38 cellular contexts compared by ENCODE assay signal in genomic region chr2:152606965-152607364, GRCh38.
"Had no signal": no experiment of that assay in that cellular context is flagged by ENCODE, and none has a peak within 500 bp of the region (broad histone marks: within the 10 kb centered on the region; RNA-seq: fewer than 3 reads in every experiment).

No MANE protein-coding gene starts in this region.

- DNase-seq: activated B cell treated with CpG ODN at 0.5 μM for 24 hours; activated CD4-positive, alpha-beta memory T cell treated with anti-CD3 and anti-CD28 coated beads, Interleukin-2, amount 10 ng/mL, durations not matched to agents 7 days and 5 days; activated CD4-positive, alpha-beta T cell treated with anti-CD3 and anti-CD28 coated beads for 4 hours; activated CD4-positive, CD25-positive, alpha-beta regulatory T cell treated with anti-CD3 and anti-CD28 coated beads, Interleukin-2, amount 50 U/mL, for 72 hours; activated CD8-positive, alpha-beta memory T cell treated with anti-CD3 and anti-CD28 coated beads for 24 hours; activated CD8-positive, alpha-beta memory T cell treated with anti-CD3 and anti-CD28 coated beads, Interleukin-2, amount 10 ng/mL, durations not matched to agents 7 days and 5 days; activated CD8-positive, alpha-beta memory T cell treated with anti-CD3 and anti-CD28 coated beads, Interleukin-2, amount 50 U/mL, for 48 hours; activated effector memory CD4-positive, alpha-beta T cell treated with anti-CD3 and anti-CD28 coated beads, Interleukin-2, amount 50 U/mL, for 16 hours; activated naive CD4-positive, alpha-beta T cell; activated naive CD4-positive, alpha-beta T cell treated with anti-CD3 and anti-CD28 coated beads, Interleukin-2, amount 50 U/mL, for 16 hours; activated naive CD8-positive, alpha-beta T cell treated with anti-CD3 and anti-CD28 coated beads for 36 hours; activated T-cell treated with anti-CD3 and anti-CD28 coated beads, Interleukin-2, amount 50 U/mL, for 48 hours; amygdala; IMR-90; MG63; MV-4-11; NCI-H1092; NCI-H1436 treated with DMSO at 0.1 percent for 48 hours; NCI-H1694 treated with DMSO at 0.1 percent for 48 hours; NCI-H2029; NCI-H345; NCI-H510A; NCI-H526; NCI-H748 treated with DMSO at 0.1 percent for 48 hours; NK-92 treated with Interleukin-12 subunit alpha and Interleukin-12 subunit beta, amount 100 ng/mL, for 24 hours; PC-3; Peyer's patch; RPMI8226; SHP77 treated with DMSO at 0.1 percent for 48 hours; SW 1271; T-helper 1 cell; T-helper 2 cell; T-helper 9 cell had no signal

- H3K27me3 ChIP-seq: ascending aorta, cardiac muscle cell, MG63, Peyer's patch, SJSA1 had no signal

- H3K9me3 ChIP-seq: ascending aorta, MG63, Peyer's patch, SJSA1 had no signal

- H3K4me1 ChIP-seq: SJSA1 had no signal

- H3K27ac ChIP-seq: ascending aorta, cardiac muscle cell, Peyer's patch, SJSA1, VCaP had no signal

- H3K4me3 ChIP-seq: ascending aorta, cardiac muscle cell, K562, MG63, Peyer's patch, SJSA1 had no signal

- H3K36me3 ChIP-seq: ascending aorta, cardiac muscle cell, Peyer's patch, SJSA1 had no signal
